ENCODE assay signal across 17 cellular contexts in the genomic region with DNA sequence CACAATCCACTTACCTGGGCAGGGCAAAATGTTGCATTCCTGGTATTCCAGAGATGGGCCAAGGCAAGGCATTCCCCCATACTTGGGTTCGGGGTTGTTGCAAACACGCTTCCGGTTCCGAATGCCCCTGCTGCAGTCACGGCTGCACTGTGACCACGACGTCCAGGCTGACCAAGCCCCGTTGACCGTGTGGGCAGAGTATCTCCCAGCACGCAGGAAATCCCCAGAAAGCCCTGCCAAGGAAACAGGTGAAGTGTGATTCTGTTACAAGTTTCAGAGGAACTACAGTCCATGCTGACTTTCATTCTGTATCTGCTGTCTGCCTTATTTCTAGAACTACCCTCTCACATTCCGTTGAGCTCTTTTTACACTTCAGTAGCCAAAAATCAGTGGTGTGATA.
A peak's percentile ranks its signal among the peaks of the same experiment; 100 is the strongest.
DNase-seq lines count a peak whose midpoint lies in the region; ATAC-seq and FAIRE-seq lines count a peak whose summit lies in the region.
"Had no signal": no experiment of that assay in that cellular context is flagged by ENCODE, and none has a peak within 500 bp of the region (broad histone marks: within the 10 kb centered on the region; RNA-seq: fewer than 3 reads in every experiment).

No MANE protein-coding gene starts in this region.

- ATAC-seq in GM18870 (IDR thresholded peaks at IDR 0.05; ENCODE audit: unreplicated experiment): peak; percentile 69
- ATAC-seq in HG02759 (IDR thresholded peaks at IDR 0.05; ENCODE audit: unreplicated experiment): peak; percentile 72
- ATAC-seq in HG02981 (IDR thresholded peaks at IDR 0.05; ENCODE audit: unreplicated experiment): no peak
- ATAC-seq: mucosa of descending colon, psoas muscle had no signal

- DNase-seq in RCC 7860 (ENCODE audit: low spot score) (peak; percentile 22), activated gamma-delta T cell treated with Interleukin-2 at 50 U/mL for 16 hours (no peak), frontal cortex (ENCODE audit: low spot score in 2 of 2) (no peak), GM19240 (ENCODE audit: insufficient read length, low spot score) (no peak)
- DNase-seq: activated CD4-positive, CD25-positive, alpha-beta regulatory T cell; activated naive CD8-positive, alpha-beta T cell treated with anti-CD3 and anti-CD28 coated beads for 36 hours; mucosa of descending colon; NCI-H1417; NCI-H748 treated with DMSO at 0.1 percent for 48 hours; OCI-M1; psoas muscle; stimulated activated CD8-positive, alpha-beta memory T cell treated with anti-CD3 and anti-CD28 coated beads, Interleukin-4, amount 100 ng/mL, for 48 hours; T-helper 2 cell had no signal

- no peak for FAIRE-seq in RCC 7860 (lab: Jason Lieb, UNC)
- no peak for FAIRE-seq in frontal cortex (lab: Jason Lieb, UNC)
- FAIRE-seq: GM19239 had no signal
